ENCODE assay signal across 1 cellular context in the genomic region with DNA sequence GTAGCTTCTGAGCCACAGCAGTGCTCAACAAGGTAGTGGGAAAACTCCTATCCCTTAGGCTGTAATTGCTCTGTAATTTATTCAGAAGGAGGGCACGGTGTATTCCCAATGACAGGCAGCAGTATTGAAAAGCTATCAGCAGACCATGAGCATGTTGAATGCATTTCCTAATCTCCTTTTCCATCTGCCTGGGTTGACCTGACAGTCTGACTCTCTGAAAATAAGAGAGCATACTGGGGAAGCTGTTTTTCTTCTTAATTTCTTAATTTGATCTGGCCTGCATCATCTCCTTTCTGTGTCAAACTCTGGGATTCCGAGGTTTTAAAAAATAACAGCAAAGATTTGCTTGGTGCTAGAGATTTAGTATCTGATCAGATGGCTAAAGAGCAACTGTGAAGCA.
TF ChIP-seq lines count a peak whose summit lies in the region.

No MANE protein-coding gene starts in this region.

TF ChIP-seq in H1, 55 proteins besides CTCF, POLR2A, EP300 and RAD21:
- no peak for TF ChIP-seq RFX5 (IDR thresholded peaks at IDR 0.05; ENCODE audit: borderline replicate concordance, low read depth, low read length)
- TF ChIP-seq JUND (IDR thresholded peaks at IDR 0.05; ENCODE audit: low read length): no peak
- no peak for TF ChIP-seq PHF8 (conservative IDR thresholded peaks at IDR 0.05; ENCODE audit: low read depth, low read length)
